9 cellular contexts compared by ENCODE assay signal in genomic region chr15:65033659-65034269, GRCh38. TPM values are rescaled to one million over a fixed set of nuclear protein-coding genes. Genes with fewer than 3 reads are reported as not detected.
DNase-seq lines count a peak whose midpoint lies in the region; ATAC-seq and TF ChIP-seq lines count a peak whose summit lies in the region.
"Had no signal": no experiment of that assay in that cellular context is flagged by ENCODE, and none has a peak within 500 bp of the region (broad histone marks: within the 10 kb centered on the region; RNA-seq: fewer than 3 reads in every experiment).

No MANE protein-coding gene starts in this region.

- no peak overlapping the region for H3K4me3 Mint-ChIP-seq in glutamatergic neuron (ENCODE audit: unreplicated experiment)

- TF ChIP-seq CTCF in esophagus muscularis mucosa (IDR thresholded peaks at IDR 0.05) (peak; percentile 53 to 74 (median 65)), psoas muscle (IDR thresholded peaks at IDR 0.05) (peak; percentile 40), glutamatergic neuron (IDR thresholded peaks at IDR 0.05; ENCODE audit: partially characterized antibody, unreplicated experiment) (no peak)

- TF ChIP-seq EP300 in esophagus muscularis mucosa (IDR thresholded peaks at IDR 0.05), result no peak

- no peak for TF ChIP-seq POLR2A in esophagus muscularis mucosa (IDR thresholded peaks at IDR 0.05; ENCODE audit: low read depth)

- peaks cover 5% of the 10 kb centered on the region for H3K36me3 ChIP-seq in SJSA1
- no peaks in the 10 kb centered on the region for H3K36me3 ChIP-seq in esophagus muscularis mucosa
- H3K36me3 ChIP-seq in psoas muscle (ENCODE audit: insufficient read depth in 1 of 2, low read depth in 1 of 2), result no peaks in the 10 kb centered on the region

- DNase-seq in EH (ENCODE audit: low read depth) (peak; percentile 60), Kasumi-1 (lab: John Stamatoyannopoulos, UW) (peak; percentile 75 to 93), SJSA1 (ENCODE audit: low read depth in 1 of 2, low spot score in 2 of 2) (peak in 1 of 2 experiments; percentile 60), esophagus muscularis mucosa (ENCODE audit: extremely low spot score) (no peak), psoas muscle (no peak), glutamatergic neuron (no peak), NCI-H2029 treated with DMSO at 0.1 percent for 48 hours (lab: John Stamatoyannopoulos, UW) (no peak)
- no peak for DNase-seq in effector CD4-positive, alpha-beta T cell

- H3K36me3 Mint-ChIP-seq in glutamatergic neuron (ENCODE audit: unreplicated experiment), result no peaks in the 10 kb centered on the region

- H3K4me3 ChIP-seq in SJSA1 (no peak overlapping the region), esophagus muscularis mucosa (no peak overlapping the region), psoas muscle (no peak overlapping the region)

- H3K9me3 Mint-ChIP-seq in glutamatergic neuron (ENCODE audit: unreplicated experiment), result no peaks in the 10 kb centered on the region

- H3K9me3 ChIP-seq in SJSA1 (replicated peaks) (no peaks in the 10 kb centered on the region), esophagus muscularis mucosa (no peaks in the 10 kb centered on the region), psoas muscle (no peaks in the 10 kb centered on the region)

- H3K27me3 Mint-ChIP-seq in glutamatergic neuron (ENCODE audit: unreplicated experiment), result peaks cover 5% of the 10 kb centered on the region

- H3K4me1 ChIP-seq in SJSA1 (replicated peaks), result peaks cover 17% of the 10 kb centered on the region
- H3K4me1 ChIP-seq in esophagus muscularis mucosa, result peaks cover 10 to 24% (median 16%) of the 10 kb centered on the region in 4 donors
- peaks cover 5% of the 10 kb centered on the region for H3K4me1 ChIP-seq in psoas muscle

- ATAC-seq in psoas muscle, result no peak

- H3K27me3 ChIP-seq in SJSA1 (replicated peaks) (no peaks in the 10 kb centered on the region), esophagus muscularis mucosa (no peaks in the 10 kb centered on the region), psoas muscle (ENCODE audit: insufficient read depth in 3 of 3, low read length in 2 of 3) (no peaks in the 10 kb centered on the region)

- peaks cover 5% of the 10 kb centered on the region for H3K4me1 Mint-ChIP-seq in glutamatergic neuron (ENCODE audit: low read depth, unreplicated experiment)

- H3K27ac ChIP-seq in SJSA1 (peak overlapping the region; percentile 38), esophagus muscularis mucosa (replicated peaks in 1 of 4) (peak overlapping the region in 1 of 4 donors; percentile 20), psoas muscle (no peak overlapping the region)

- no peak overlapping the region for H3K27ac Mint-ChIP-seq in glutamatergic neuron (ENCODE audit: unreplicated experiment)

- intact Hi-C loops in esophagus muscularis mucosa (cut with DNase I) (no loop called here), psoas muscle (cut with DNase I) (loop anchor here in 1 of 2 donors (10.0 kb wide), 1 partner anchor 261 kb away; the partner anchor contains the start of gene RNU5A-1)

- 13% methylated on average over 4 of the region's 4 CpGs for WGBS in esophagus muscularis mucosa
- WGBS in psoas muscle, 3 donors, result 14 to 20% (median 15%) methylated on average over 4 of the region's 4 CpGs

RNA-seq across cellular contexts. Expression of gene MTFMT, which starts 4.3 kb away (rescaled TPM):
- 22.1 and 30.4 TPM in 2 replicates for total RNA-seq in SJSA1 (2014; rRNA removed; shearing (Covaris generic))
- total RNA-seq in esophagus muscularis mucosa (10 to 100 TPM; 26.3 to 29.9 (median 29.4) TPM), psoas muscle (10 to 100 TPM in 3 of 4 donors, 1 to 10 TPM in 1; 9.5 to 18.1 (median 14.8) TPM), glutamatergic neuron (ENCODE audit: unreplicated experiment) (12.6 TPM)
- 10 to 100 TPM in 2 of 3 donors, 1 to 10 TPM in 1; 9.4 to 14.4 (median 10.0) TPM for polyA plus RNA-seq in psoas muscle

RNA-seq across cellular contexts. Expression of gene SLC51B, which starts 11.4 kb away (rescaled TPM):
- total RNA-seq in SJSA1 (2014; rRNA removed; shearing (Covaris generic)), result 1.1 TPM in 1 of 2 replicates, not detected in the other
- total RNA-seq in esophagus muscularis mucosa (not detected), psoas muscle (not detected), glutamatergic neuron (ENCODE audit: unreplicated experiment) (not detected)
- under 1 TPM in 2 of 3 donors, not detected in 1; 0.04 to 0.07 TPM for polyA plus RNA-seq in psoas muscle

RNA-seq across cellular contexts. Expression of gene RASL12, which starts 34.0 kb away (rescaled TPM):
- 175 and 181 TPM in 2 replicates for total RNA-seq in SJSA1 (2014; rRNA removed; shearing (Covaris generic))
- total RNA-seq in esophagus muscularis mucosa (100 to 1,000 TPM; 123 to 216 (median 198) TPM), psoas muscle (1 to 10 TPM; 2.5 to 6.3 (median 3.2) TPM), glutamatergic neuron (ENCODE audit: unreplicated experiment) (0.44 TPM)
- 1 to 10 TPM; 2.6 to 3.0 (median 3.0) TPM for polyA plus RNA-seq in psoas muscle
- total RNA-seq: mononuclear cell had no signal

RNA-seq across cellular contexts. Expression of gene KBTBD13, which starts 42.8 kb away (rescaled TPM):
- not detected in 2 replicates for total RNA-seq in SJSA1 (2014; rRNA removed; shearing (Covaris generic))
- total RNA-seq in esophagus muscularis mucosa, result under 1 TPM in 1 of 4 donors, not detected in 3; 0.17 TPM
- total RNA-seq in psoas muscle, result 1 to 10 TPM; 1.3 to 5.7 (median 3.4) TPM
- 1 to 10 TPM in 2 of 3 donors, under 1 TPM in 1; 0.12 to 5.7 (median 1.2) TPM for polyA plus RNA-seq in psoas muscle
- total RNA-seq in glutamatergic neuron (ENCODE audit: unreplicated experiment), result not detected

RNA-seq across cellular contexts. Expression of gene SPG21, which starts 44.0 kb away (rescaled TPM):
- total RNA-seq in SJSA1 (2014; rRNA removed; shearing (Covaris generic)), result 41.8 and 49.0 TPM in 2 replicates
- 10 to 100 TPM; 83.5 to 96.7 (median 90.8) TPM for total RNA-seq in esophagus muscularis mucosa
- 10 to 100 TPM; 38.6 to 66.9 (median 52.1) TPM for total RNA-seq in psoas muscle
- 100 to 1,000 TPM in 1 of 3 donors, 10 to 100 TPM in 2; 58.4 to 106 (median 58.4) TPM for polyA plus RNA-seq in psoas muscle
- total RNA-seq in glutamatergic neuron (ENCODE audit: unreplicated experiment), result 82.7 TPM

Comparison
In these comparisons a context has a peak if more than half of its experiments do, and no peak if none do; other contexts are left out.
1. DNase-seq: peak in EH (single experiment) and Kasumi-1 (2 of 2); none in esophagus muscularis mucosa (single experiment), psoas muscle (0 of 2), effector CD4-positive, alpha-beta T cell (single experiment), glutamatergic neuron (single experiment) and NCI-H2029 treated with DMSO at 0.1 percent for 48 hours (single experiment).
2. RNA of gene RASL12, which starts 34.0 kb away (total RNA-seq): 123 to 216 TPM in esophagus muscularis mucosa and 175 to 181 TPM in SJSA1; 2.5 to 6.3 TPM in psoas muscle and 0.44 TPM in glutamatergic neuron (single experiment); every median in the first group is over 10 times any median in the second.